In the genomic region with DNA sequence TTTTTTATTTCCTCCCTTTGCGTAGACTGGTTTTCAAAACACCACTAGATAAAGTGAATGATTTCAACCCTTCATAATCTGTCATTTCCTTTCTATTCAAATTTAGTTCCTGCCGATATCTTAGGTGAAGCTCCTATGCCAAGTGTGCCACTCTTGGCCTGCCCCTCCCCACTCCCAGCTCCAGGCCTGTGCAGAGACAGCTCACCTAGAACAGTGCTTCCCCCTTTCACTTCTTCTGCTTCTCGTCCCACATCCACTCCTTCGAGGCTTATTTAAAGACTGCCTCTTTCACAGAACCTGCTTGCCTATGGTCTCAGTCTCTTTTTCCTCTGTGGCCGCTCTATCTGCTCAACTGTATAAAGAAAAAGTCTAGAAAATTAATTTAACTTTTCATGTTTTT, we compare ENCODE assay signal across 12 cellular contexts.
DNase-seq lines count a peak whose midpoint lies in the region; ATAC-seq and TF ChIP-seq lines count a peak whose summit lies in the region.
"Had no signal": no experiment of that assay in that cellular context is flagged by ENCODE, and none has a peak within 500 bp of the region (broad histone marks: within the 10 kb centered on the region; RNA-seq: fewer than 3 reads in every experiment).

No MANE protein-coding gene starts in this region.

- no peak overlapping the region for H3K4me3 ChIP-seq in CD8-positive, alpha-beta T cell (ENCODE audit: low read depth, low read length)
- no peak overlapping the region for H3K4me3 ChIP-seq in colonic mucosa
- no peak overlapping the region for H3K4me3 ChIP-seq in trophoblast cell (ENCODE audit: low read depth, low read length)
- no peak overlapping the region for H3K4me3 ChIP-seq in HAP-1
- H3K4me3 ChIP-seq: tibial artery had no signal

- peak overlapping the region; percentile 43 for H3K18ac ChIP-seq in trophoblast cell (ENCODE audit: low read length)

- H3K9ac ChIP-seq in colonic mucosa (ENCODE audit: low read depth in 2 of 2, low read length in 2 of 2): peak overlapping the region in 1 of 2 donors; percentile 51
- no peak overlapping the region for H3K9ac ChIP-seq in trophoblast cell (ENCODE audit: low read length)

- peak overlapping the region; percentile 95 for H4K91ac ChIP-seq in trophoblast cell (ENCODE audit: low read depth, low read length)

- no peak for TF ChIP-seq CTCF in CD8-positive, alpha-beta T cell (IDR thresholded peaks at IDR 0.05)
- TF ChIP-seq CTCF in colonic mucosa (IDR thresholded peaks at IDR 0.05): no peak

- peak overlapping the region; percentile 93 for H2BK5ac ChIP-seq in trophoblast cell (ENCODE audit: low read depth, low read length, poor library complexity)

- peak overlapping the region; percentile 89 for H3K27ac Mint-ChIP-seq in CD8-positive, alpha-beta T cell
- peak overlapping the region; percentile 78 to 99 (median 93) for H3K27ac Mint-ChIP-seq in IgD-negative memory B cell

- H2BK120ac ChIP-seq in trophoblast cell (ENCODE audit: insufficient read depth, low read length, poor library complexity): peak overlapping the region; percentile 91

- no peaks in the 10 kb centered on the region for H3K9me3 Mint-ChIP-seq in CD8-positive, alpha-beta T cell
- no peaks in the 10 kb centered on the region for H3K9me3 Mint-ChIP-seq in IgD-negative memory B cell

- H3K36me3 ChIP-seq in CD8-positive, alpha-beta T cell (ENCODE audit: insufficient read depth, low read length): no peaks in the 10 kb centered on the region
- no peaks in the 10 kb centered on the region for H3K36me3 ChIP-seq in colonic mucosa
- H3K36me3 ChIP-seq in trophoblast cell (ENCODE audit: control insufficient read depth in 1 of 2, insufficient read depth in 2 of 2, low read length in 2 of 2): no peaks in the 10 kb centered on the region
- no peaks in the 10 kb centered on the region for H3K36me3 ChIP-seq in HAP-1 (replicated peaks)
- H3K36me3 ChIP-seq: tibial artery had no signal

- peak overlapping the region; percentile 97 for H2BK12ac ChIP-seq in trophoblast cell (ENCODE audit: low read length)

- peak overlapping the region; percentile 28 for H3K4ac ChIP-seq in trophoblast cell (ENCODE audit: low read depth, low read length)

- no peak overlapping the region for H4K12ac ChIP-seq in trophoblast cell (ENCODE audit: low read depth, low read length)

- H3K27ac ChIP-seq in CD8-positive, alpha-beta T cell (ENCODE audit: low read depth, low read length): no peak overlapping the region
- H3K27ac ChIP-seq in colonic mucosa (peak overlapping the region; percentile 65), trophoblast cell (ENCODE audit: low read depth, low read length) (peak overlapping the region; percentile 95)
- H3K27ac ChIP-seq: tibial artery had no signal

- H3K4me2 ChIP-seq in trophoblast cell (ENCODE audit: low read length): no peak overlapping the region

- no peaks in the 10 kb centered on the region for H3K27me3 Mint-ChIP-seq in CD8-positive, alpha-beta T cell (ENCODE audit: low read depth)
- no peaks in the 10 kb centered on the region for H3K27me3 Mint-ChIP-seq in IgD-negative memory B cell

- peak overlapping the region; percentile 8 for H2AFZ ChIP-seq in trophoblast cell (ENCODE audit: insufficient read depth, low read length, poor library complexity)

- in situ Hi-C loops in HAP-1 (cut with MboI; ENCODE audit: low sequenced_read_pairs): no loop called here

- peaks cover 38% of the 10 kb centered on the region for H3K4me1 ChIP-seq in CD8-positive, alpha-beta T cell (ENCODE audit: insufficient read depth, low read length)
- peaks cover 17% of the 10 kb centered on the region for H3K4me1 ChIP-seq in colonic mucosa
- H3K4me1 ChIP-seq in trophoblast cell (ENCODE audit: control insufficient read depth in 1 of 2, insufficient read depth in 2 of 2, low read length in 2 of 2): peaks cover 21 to 26% of the 10 kb centered on the region in 2 experiments
- H3K4me1 ChIP-seq in HAP-1: no peaks in the 10 kb centered on the region; the same call in 1 of the 2 replicates

- peaks cover 3% of the 10 kb centered on the region for H3K79me2 ChIP-seq in trophoblast cell (ENCODE audit: control insufficient read depth, insufficient read depth, low read length, poor library complexity)

- peak; percentile 42 for ATAC-seq in CD8-positive, alpha-beta T cell
- ATAC-seq in GM21360 (IDR thresholded peaks at IDR 0.05; ENCODE audit: unreplicated experiment) (no peak), GM21447 (IDR thresholded peaks at IDR 0.05; ENCODE audit: unreplicated experiment) (no peak)
- ATAC-seq: PC-3 had no signal

- H3K27me3 ChIP-seq in CD8-positive, alpha-beta T cell (ENCODE audit: insufficient read depth, low read length): no peaks in the 10 kb centered on the region
- H3K27me3 ChIP-seq in colonic mucosa (no peaks in the 10 kb centered on the region), trophoblast cell (ENCODE audit: insufficient read depth, low read length) (no peaks in the 10 kb centered on the region), HAP-1 (ENCODE audit: low read depth) (no peaks in the 10 kb centered on the region)
- H3K27me3 ChIP-seq: tibial artery had no signal

- H3K23ac ChIP-seq in trophoblast cell (ENCODE audit: low read length): no peak overlapping the region

- peak overlapping the region; percentile 18 for H4K8ac ChIP-seq in trophoblast cell (ENCODE audit: low read depth, low read length)

- no peaks in the 10 kb centered on the region for H3K9me3 ChIP-seq in CD8-positive, alpha-beta T cell (ENCODE audit: low read length)
- no peaks in the 10 kb centered on the region for H3K9me3 ChIP-seq in colonic mucosa
- H3K9me3 ChIP-seq in trophoblast cell (ENCODE audit: insufficient read depth, low read depth, low read length): no peaks in the 10 kb centered on the region
- H3K9me3 ChIP-seq in HAP-1: no peaks in the 10 kb centered on the region
- H3K9me3 ChIP-seq: tibial artery had no signal

- POLR2A ChIA-PET in CD8-positive, alpha-beta T cell (lab: Charles Lee): interaction anchor here (1.0 to 1.7 kb wide), 5 partner anchors 10 to 523 kb away, joined by 3 to 7 read pairs (median 3); no protein-coding TSS in a partner anchor

- CTCF ChIA-PET in CD8-positive, alpha-beta T cell (lab: Charles Lee): interaction anchor here (1.4 kb wide), 1 partner anchor 44 kb away, joined by 4 read pairs; no protein-coding TSS in a partner anchor

- DNase-seq in CD8-positive, alpha-beta T cell: no peak
- DNase-seq in colonic mucosa (peak; percentile 47), trophoblast cell (no peak), HAP-1 (ENCODE audit: low spot score in 2 of 2) (no peak), AG08395 (ENCODE audit: low spot score) (no peak)
- DNase-seq: Calu3, NCI-H2081, PC-3, tibial artery had no signal

- H3K79me1 ChIP-seq in trophoblast cell (ENCODE audit: low read length): peaks cover 47% of the 10 kb centered on the region

- no CpG with 5 or more reads among the region's 5 CpGs for WGBS in trophoblast cell (ENCODE audit: extremely low coverage, insufficient coverage, insufficient read length)

- intact Hi-C loops in CD8-positive, alpha-beta T cell (cut with DNase I, micrococcal nuclease): loop anchor here in 1 of 2 experiments (5.0 kb wide), 1 partner anchor 74 kb away; no protein-coding TSS in a partner anchor
- intact Hi-C loops in colonic mucosa (cut with DNase I): no loop called here

- H3K36me3 Mint-ChIP-seq in CD8-positive, alpha-beta T cell: no peaks in the 10 kb centered on the region
- peaks cover 2% of the 10 kb centered on the region for H3K36me3 Mint-ChIP-seq in IgD-negative memory B cell

- H3K4me3 Mint-ChIP-seq in CD8-positive, alpha-beta T cell: no peak overlapping the region
- peak overlapping the region; percentile 38 to 87 (median 66) for H3K4me3 Mint-ChIP-seq in IgD-negative memory B cell

- H3K4me1 Mint-ChIP-seq in CD8-positive, alpha-beta T cell (ENCODE audit: low read depth): peaks cover 58% of the 10 kb centered on the region
- H3K4me1 Mint-ChIP-seq in IgD-negative memory B cell: peaks cover 35 to 56% (median 47%) of the 10 kb centered on the region in 3 donors

- peak overlapping the region; percentile 76 for H3K14ac ChIP-seq in trophoblast cell (ENCODE audit: low read length)

- H2AK5ac ChIP-seq in trophoblast cell (ENCODE audit: low read length): peak overlapping the region; percentile 93
